18 cellular contexts compared by ENCODE assay signal in the genomic region with DNA sequence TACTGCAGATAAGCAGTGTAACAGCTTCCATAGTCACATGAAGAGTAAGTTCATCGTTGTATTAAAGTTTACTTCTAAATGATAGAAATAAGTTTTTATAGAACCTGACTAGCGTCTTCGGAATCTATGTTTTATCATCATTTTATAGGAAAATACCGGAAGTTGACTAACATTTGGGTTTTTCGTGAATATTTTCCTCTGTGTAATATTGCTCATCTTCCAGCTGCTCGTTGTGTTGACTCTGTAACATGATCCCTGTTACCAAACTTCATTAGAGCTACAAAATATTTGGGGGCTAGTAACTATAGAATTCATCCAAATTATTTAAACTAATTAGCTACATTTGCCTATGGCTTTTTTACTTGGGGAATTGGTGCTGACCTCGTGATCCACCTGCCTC. TPM values are rescaled to one million over a fixed set of nuclear protein-coding genes. Genes with fewer than 3 reads are reported as not detected.
DNase-seq lines count a peak whose midpoint lies in the region; ATAC-seq, FAIRE-seq and TF ChIP-seq lines count a peak whose summit lies in the region.
"Had no signal": no experiment of that assay in that cellular context is flagged by ENCODE, and none has a peak within 500 bp of the region (broad histone marks: within the 10 kb centered on the region; RNA-seq: fewer than 3 reads in every experiment).

No MANE protein-coding gene starts in this region.

- H3K4me2 ChIP-seq in BLaER1 (peak overlapping the region; percentile 37; the same call in 1 of the 2 replicates), astrocyte (ENCODE audit: low read length) (peak overlapping the region; percentile 31)

- DNase-seq in HS-5 (ENCODE audit: low read depth): peak; percentile 71
- DNase-seq in astrocyte (ENCODE audit: low read depth): no peak
- DNase-seq in foreskin fibroblast: peak; percentile 7 to 44
- DNase-seq in pancreas: no peak
- DNase-seq in RPMI8226: no peak
- DNase-seq in ascending aorta (ENCODE audit: low spot score in 2 of 2): no peak
- DNase-seq: AML-193; Caco-2; CD4-positive, CD25-positive, alpha-beta regulatory T cell; DMS153; H9; NCI-H1105 treated with DMSO at 0.1 percent for 48 hours; NCI-H1694 treated with DMSO at 0.1 percent for 48 hours; NCI-H446 treated with DMSO at 0.1 percent for 48 hours; NK-92 treated with Interleukin-12 subunit alpha and Interleukin-12 subunit beta, amount 100 ng/mL, for 24 hours; SW 1271 had no signal

- intact Hi-C loops in pancreas (cut with DNase I): no loop called here
- intact Hi-C loops in ascending aorta (cut with DNase I): no loop called here

- peaks cover 27% of the 10 kb centered on the region for H3K36me3 Mint-ChIP-seq in astrocyte (ENCODE audit: low read depth, unreplicated experiment)

- H3K27ac ChIP-seq in BLaER1 (no peak overlapping the region), astrocyte (ENCODE audit: low read depth, low read length) (peak overlapping the region; percentile 57), pancreas (no peak overlapping the region), ascending aorta (no peak overlapping the region)

- no peak for FAIRE-seq in astrocyte (lab: Jason Lieb, UNC)
- no peak for FAIRE-seq in pancreas (lab: Jason Lieb, UNC)

- H3K36me3 ChIP-seq in BLaER1: peaks cover 62% of the 10 kb centered on the region
- H3K36me3 ChIP-seq in astrocyte (ENCODE audit: insufficient read depth, low read length): peaks cover 8% of the 10 kb centered on the region
- H3K36me3 ChIP-seq in pancreas: peaks cover 0 to 11% (median 0%) of the 10 kb centered on the region in 3 donors
- H3K36me3 ChIP-seq in ascending aorta: peaks cover 10 to 43% of the 10 kb centered on the region in 2 donors

- H3K4me3 ChIP-seq in BLaER1: no peak overlapping the region
- H3K4me3 ChIP-seq in astrocyte (ENCODE audit: insufficient read depth, low read depth, low read length): no peak overlapping the region
- no peak overlapping the region for H3K4me3 ChIP-seq in foreskin fibroblast (ENCODE audit: low read depth in 1 of 2, low read length in 2 of 2)
- H3K4me3 ChIP-seq in pancreas: no peak overlapping the region
- H3K4me3 ChIP-seq in ascending aorta: no peak overlapping the region

- ATAC-seq in pancreas (no peak), HG03521 (IDR thresholded peaks at IDR 0.05; ENCODE audit: unreplicated experiment) (no peak)

- no peak overlapping the region for H3K27ac Mint-ChIP-seq in astrocyte (ENCODE audit: unreplicated experiment)
- H3K27ac Mint-ChIP-seq: H9 had no signal

- peaks cover 6% of the 10 kb centered on the region for H3K4me1 Mint-ChIP-seq in astrocyte (ENCODE audit: low read depth, unreplicated experiment)

- H3K27me3 Mint-ChIP-seq in astrocyte (ENCODE audit: low read depth, unreplicated experiment): no peaks in the 10 kb centered on the region
- H3K27me3 Mint-ChIP-seq: CD4-positive, CD25-positive, alpha-beta regulatory T cell had no signal

- TF ChIP-seq CTCF in astrocyte (IDR thresholded peaks at IDR 0.05; ENCODE audit: insufficient read depth, low read depth, low read length) (no peak), foreskin fibroblast (IDR thresholded peaks at IDR 0.05; ENCODE audit: low read depth, low read length) (no peak), pancreas (IDR thresholded peaks at IDR 0.05) (no peak), ascending aorta (IDR thresholded peaks at IDR 0.05) (no peak)

- H3K9me3 ChIP-seq in BLaER1: no peaks in the 10 kb centered on the region
- no peaks in the 10 kb centered on the region for H3K9me3 ChIP-seq in astrocyte (ENCODE audit: insufficient read depth, low read depth, low read length)
- H3K9me3 ChIP-seq in pancreas: no peaks in the 10 kb centered on the region
- no peaks in the 10 kb centered on the region for H3K9me3 ChIP-seq in ascending aorta
- H3K9me3 ChIP-seq: Caco-2 had no signal

- 0 out of 2 replicates have a peak, but pooled peaks cover 6% of the 10 kb centered on the region for H4K20me1 ChIP-seq in BLaER1
- peaks cover 49% of the 10 kb centered on the region for H4K20me1 ChIP-seq in astrocyte (ENCODE audit: insufficient read depth, low read length)

- H3K4me1 ChIP-seq in BLaER1 (peaks cover 46% of the 10 kb centered on the region), astrocyte (ENCODE audit: insufficient read depth, low read length) (peaks cover 4% of the 10 kb centered on the region), pancreas (no peaks in the 10 kb centered on the region), ascending aorta (no peaks in the 10 kb centered on the region)
- H3K4me1 ChIP-seq: Caco-2 had no signal

- H3K79me2 ChIP-seq in astrocyte (ENCODE audit: insufficient read depth, low read length): no peaks in the 10 kb centered on the region

- H3K9me3 Mint-ChIP-seq in astrocyte (ENCODE audit: unreplicated experiment): no peaks in the 10 kb centered on the region
- H3K9me3 Mint-ChIP-seq: CD4-positive, CD25-positive, alpha-beta regulatory T cell; H9 had no signal

- WGBS in pancreas, 2 donors: 96 to 98% methylated on average over 7 of the region's 7 CpGs

- no peak overlapping the region for H3K9ac ChIP-seq in BLaER1
- H3K9ac ChIP-seq in astrocyte (ENCODE audit: low read length): no peak overlapping the region

- H3K27me3 ChIP-seq in BLaER1 (no peaks in the 10 kb centered on the region), astrocyte (ENCODE audit: insufficient read depth, low read length) (no peaks in the 10 kb centered on the region), pancreas (no peaks in the 10 kb centered on the region), ascending aorta (no peaks in the 10 kb centered on the region)

- H3K4me3 Mint-ChIP-seq in astrocyte (ENCODE audit: unreplicated experiment): no peak overlapping the region
- H3K4me3 Mint-ChIP-seq: CD4-positive, CD25-positive, alpha-beta regulatory T cell; H9 had no signal

- no peak overlapping the region for H2AFZ ChIP-seq in astrocyte (ENCODE audit: low read depth, low read length)

RNA-seq across cellular contexts. Expression of gene DDX51, which starts 37.2 kb away (rescaled TPM):
- total RNA-seq in astrocyte (8.2 and 10.2 TPM in 2 replicates), pancreas (10 to 100 TPM in 4 of 6 donors, 1 to 10 TPM in 2; 7.8 to 15.6 (median 12.4) TPM), ascending aorta (4.3 TPM)
- polyA plus RNA-seq in pancreas: 10 to 100 TPM; 32.9 to 46.7 TPM

RNA-seq across cellular contexts. Expression of gene NOC4L, which starts 37.3 kb away (rescaled TPM):
- total RNA-seq in astrocyte: 15.7 and 16.5 TPM in 2 replicates
- 10 to 100 TPM in 1 of 6 donors, 1 to 10 TPM in 5; 6.8 to 10.9 (median 8.1) TPM for total RNA-seq in pancreas
- polyA plus RNA-seq in pancreas: 10 to 100 TPM; 32.8 to 45.8 TPM
- total RNA-seq in ascending aorta: 9.2 TPM

Comparison
In these comparisons a context has a peak if more than half of its experiments do, and no peak if none do; other contexts are left out.
1. DNase-seq: peak in HS-5 (single experiment) and foreskin fibroblast (2 of 2); none in astrocyte (single experiment), pancreas (0 of 6), RPMI8226 (single experiment) and ascending aorta (0 of 2).